In genomic region chr17:12536021-12536420, GRCh38 we compare ENCODE assay signal across 19 cellular contexts.
DNase-seq lines count a peak whose midpoint lies in the region; ATAC-seq and TF ChIP-seq lines count a peak whose summit lies in the region.
"Had no signal": no experiment of that assay in that cellular context is flagged by ENCODE, and none has a peak within 500 bp of the region (broad histone marks: within the 10 kb centered on the region; RNA-seq: fewer than 3 reads in every experiment).

No MANE protein-coding gene starts in this region.

- TF ChIP-seq CTCF in transverse colon (IDR thresholded peaks at IDR 0.05) = no peak
- no peak for TF ChIP-seq CTCF in thyroid gland (IDR thresholded peaks at IDR 0.05)

- no peak for ATAC-seq in GM18907 (IDR thresholded peaks at IDR 0.05; ENCODE audit: unreplicated experiment)
- ATAC-seq: Right ventricle myocardium inferior had no signal

- no peaks in the 10 kb centered on the region for H3K27me3 ChIP-seq in muscle layer of colon (ENCODE audit: control insufficient read depth in 1 of 2, insufficient read depth in 2 of 2, low read length in 2 of 2)
- no peaks in the 10 kb centered on the region for H3K27me3 ChIP-seq in transverse colon
- H3K27me3 ChIP-seq in thyroid gland = no peaks in the 10 kb centered on the region

- H3K4me3 ChIP-seq in muscle layer of colon (ENCODE audit: low read depth in 1 of 2, low read length in 2 of 2) (no peak overlapping the region), transverse colon (no peak overlapping the region), thyroid gland (replicated peaks in 1 of 3) (no peak overlapping the region)

- H3K4me1 ChIP-seq in muscle layer of colon (ENCODE audit: insufficient read depth, low read length) (peaks cover 6% of the 10 kb centered on the region), transverse colon (no peaks in the 10 kb centered on the region), thyroid gland (no peaks in the 10 kb centered on the region)

- TF ChIP-seq EP300 in transverse colon (IDR thresholded peaks at IDR 0.05; ENCODE audit: low read depth) = peak; percentile 52

- in situ Hi-C loops in transverse colon (cut with MboI; ENCODE audit: low pct_ligation_motif_present in 1 of 4, low pct_unique_long_range_greater_than_20kb in 1 of 4, low sequenced_read_pairs in 3 of 4) = loop anchor here in 3 of 4 donors (10.0 to 25.0 kb wide), 2 partner anchors 281 to 476 kb away; partner anchors contain the start of gene ELAC2 (in 2 of the 3)

- intact Hi-C loops in transverse colon (cut with DNase I; ENCODE audit: low total_unique reads) = no loop called here
- intact Hi-C loops in thyroid gland (cut with DNase I) = no loop called here

- WGBS in transverse colon (ENCODE audit: low coverage in 1 of 2), 2 donors = 23 to 25% methylated on average over 3 of the region's 3 CpGs
- WGBS in thyroid gland, 2 donors = 57 to 67% methylated on average over 3 of the region's 3 CpGs

- H3K9me3 ChIP-seq in muscle layer of colon (ENCODE audit: low read length) = no peaks in the 10 kb centered on the region
- no peaks in the 10 kb centered on the region for H3K9me3 ChIP-seq in transverse colon
- no peaks in the 10 kb centered on the region for H3K9me3 ChIP-seq in thyroid gland

- no peaks in the 10 kb centered on the region for H3K36me3 ChIP-seq in muscle layer of colon (ENCODE audit: insufficient read depth, low read length)
- no peaks in the 10 kb centered on the region for H3K36me3 ChIP-seq in transverse colon
- no peaks in the 10 kb centered on the region for H3K36me3 ChIP-seq in thyroid gland

- no peak for TF ChIP-seq POLR2A in transverse colon (IDR thresholded peaks at IDR 0.05)
- no peak for TF ChIP-seq POLR2A in thyroid gland (IDR thresholded peaks at IDR 0.05)

- peak; percentile 29 for DNase-seq in amniotic epithelial cell (ENCODE audit: low read depth)
- DNase-seq in iris pigment epithelial cell (ENCODE audit: low read depth) = peak; percentile 16
- no peak for DNase-seq in transverse colon
- DNase-seq in stimulated activated CD8-positive, alpha-beta memory T cell treated with anti-CD3 and anti-CD28 coated beads, Interleukin-4, amount 100 ng/mL, for 48 hours = no peak
- DNase-seq in thyroid gland = no peak
- DNase-seq in midbrain (lab: John Stamatoyannopoulos, UW) = no peak
- DNase-seq: CD4-positive, CD25-positive, alpha-beta regulatory T cell; COR-L47; DMS 273 treated with DMSO at 0.1 percent for 48 hours; DMS79 treated with DMSO at 0.1 percent for 48 hours; H9; NCI-H1417; NCI-H187; NCI-H446; NCI-H526; OCI-M1 had no signal

- H3K9ac ChIP-seq in muscle layer of colon (ENCODE audit: low read length) = no peak overlapping the region

- peak overlapping the region; percentile 12 for H3K27ac ChIP-seq in muscle layer of colon (ENCODE audit: low read depth, low read length)
- peak overlapping the region in 2 of 4 donors; percentile 35 to 48 for H3K27ac ChIP-seq in transverse colon
- no peak overlapping the region for H3K27ac ChIP-seq in thyroid gland

Comparison
In these comparisons a context has a peak if more than half of its experiments do, and no peak if none do; other contexts are left out.
1. DNase-seq: peak in amniotic epithelial cell (single experiment) and iris pigment epithelial cell (single experiment); none in transverse colon (single experiment), stimulated activated CD8-positive, alpha-beta memory T cell treated with anti-CD3 and anti-CD28 coated beads, Interleukin-4, amount 100 ng/mL, for 48 hours (single experiment), thyroid gland (0 of 2) and midbrain (single experiment).